ENCODE assay signal across 1 cellular context in genomic region chr17:47099451-47099986, GRCh38.
TF ChIP-seq lines count a peak whose summit lies in the region.

No MANE protein-coding gene starts in this region.

TF ChIP-seq in SK-N-SH treated with all-trans-retinoic acid at 6 μM for 48 hours, 23 proteins besides CTCF, POLR2A, EP300 and RAD21 (continued from another document):
- TF ChIP-seq CREB5 (CRISPR knock-in tag; IDR thresholded peaks at IDR 0.05; ENCODE audit: low read depth): no peak
- no peak for TF ChIP-seq ZNF70 (CRISPR knock-in tag; IDR thresholded peaks at IDR 0.05)
- TF ChIP-seq ZFP3 (CRISPR knock-in tag; IDR thresholded peaks at IDR 0.05): no peak
- no peak for TF ChIP-seq CSDC2 (CRISPR knock-in tag; IDR thresholded peaks at IDR 0.05)
- TF ChIP-seq SNAI2 (CRISPR knock-in tag; IDR thresholded peaks at IDR 0.05): no peak
